In genomic region chr1:108708726-108709660, GRCh38 we compare ENCODE assay signal across 9 cellular contexts. TPM values are rescaled to one million over a fixed set of nuclear protein-coding genes. Genes with fewer than 3 reads are reported as not detected.
A peak's percentile ranks its signal among the peaks of the same experiment; 100 is the strongest.
DNase-seq lines count a peak whose midpoint lies in the region; ATAC-seq, FAIRE-seq and TF ChIP-seq lines count a peak whose summit lies in the region.
"Had no signal": no experiment of that assay in that cellular context is flagged by ENCODE, and none has a peak within 500 bp of the region (broad histone marks: within the 10 kb centered on the region; RNA-seq: fewer than 3 reads in every experiment).

No MANE protein-coding gene starts in this region.

- peak; percentile 65 to 70 (median 67) for DNase-seq in CD4-positive, alpha-beta memory T cell
- DNase-seq in HL-60 (ENCODE audit: low read depth in 1 of 2, low spot score in 1 of 2): peak in 1 of 2 experiments; percentile 45
- DNase-seq in activated CD8-positive, alpha-beta memory T cell treated with anti-CD3 and anti-CD28 coated beads for 24 hours: peak; percentile 76
- DNase-seq in iPS-NIHi7 (ENCODE audit: extremely low spot score): peak; percentile 52
- DNase-seq in urothelium cell line (ENCODE audit: low spot score): no peak
- DNase-seq in OCI-M2 (lab: John Stamatoyannopoulos, UW; ENCODE audit: unreplicated experiment): no peak
- no peak for DNase-seq in gastrocnemius medialis

- peak overlapping the region in 1 of 8 donors; percentile 7 for H3K4me3 Mint-ChIP-seq in CD4-positive, alpha-beta memory T cell

- FAIRE-seq in urothelium cell line (lab: Jason Lieb, UNC): peak; percentile 42

- TF ChIP-seq CTCF in HL-60 (IDR thresholded peaks at IDR 0.05; ENCODE audit: insufficient read depth, low read length) (peak; percentile 5), gastrocnemius medialis (IDR thresholded peaks at IDR 0.05 in 4 of 5, conservative IDR thresholded peaks at IDR 0.05 in 1 of 5) (peak in 1 of 5 experiments; percentile 12)

- no peaks in the 10 kb centered on the region for H3K36me3 ChIP-seq in CD4-positive, alpha-beta memory T cell (ENCODE audit: insufficient read depth, low read length)
- no peaks in the 10 kb centered on the region for H3K36me3 ChIP-seq in gastrocnemius medialis

- in situ Hi-C loops in gastrocnemius medialis (cut with MboI; ENCODE audit: low sequenced_read_pairs in 4 of 4): no loop called here

- POLR2A ChIA-PET in CD4-positive, alpha-beta memory T cell (lab: Charles Lee; ENCODE audit: partially characterized antibody): interaction anchor here (0.9 to 9.9 kb wide), 7 partner anchors 9 to 149 kb away, joined by 3 to 283 read pairs (median 8); partner anchors contain the start of genes EEIG2, HENMT1 and PRPF38B

- no peak overlapping the region for H3K27ac ChIP-seq in CD4-positive, alpha-beta memory T cell (ENCODE audit: low read depth, low read length)
- H3K27ac ChIP-seq in HL-60 (replicated peaks) (no peak overlapping the region), gastrocnemius medialis (no peak overlapping the region)
- H3K27ac ChIP-seq: body of pancreas had no signal

- CTCF ChIA-PET in CD4-positive, alpha-beta memory T cell (lab: Charles Lee; ENCODE audit: partially characterized antibody): interaction anchor here (0.7 to 5.7 kb wide), 10 partner anchors 12 to 199 kb away, joined by 3 to 94 read pairs (median 4); partner anchors contain the start of genes EEIG2, HENMT1 and PRPF38B

- intact Hi-C loops in CD4-positive, alpha-beta memory T cell (cut with micrococcal nuclease): loop anchor here (1.0 to 2.0 kb wide), 3 partner anchors 17 to 197 kb away; partner anchors contain the start of genes EEIG2 and PRPF38B
- intact Hi-C loops in gastrocnemius medialis (cut with DNase I; ENCODE audit: low total_unique reads): no loop called here

- no peaks in the 10 kb centered on the region for H3K9me3 Mint-ChIP-seq in CD4-positive, alpha-beta memory T cell

- TF ChIP-seq POLR2A in gastrocnemius medialis (IDR thresholded peaks at IDR 0.05): no peak

- ATAC-seq in gastrocnemius medialis (no peak), GM19328 (IDR thresholded peaks at IDR 0.05; ENCODE audit: unreplicated experiment) (no peak)
- ATAC-seq: body of pancreas had no signal

- H3K27me3 Mint-ChIP-seq in CD4-positive, alpha-beta memory T cell: no peaks in the 10 kb centered on the region

- H3K9me3 ChIP-seq in CD4-positive, alpha-beta memory T cell (ENCODE audit: control insufficient read depth in 1 of 2, low read length in 2 of 2): no peaks in the 10 kb centered on the region
- H3K9me3 ChIP-seq in gastrocnemius medialis: no peaks in the 10 kb centered on the region
- H3K9me3 ChIP-seq: body of pancreas had no signal

- peaks cover 18 to 45% (median 35%) of the 10 kb centered on the region in 4 donors for H3K4me1 Mint-ChIP-seq in CD4-positive, alpha-beta memory T cell

- H3K4me3 ChIP-seq in CD4-positive, alpha-beta memory T cell (ENCODE audit: low read length in 2 of 2): no peak overlapping the region
- H3K4me3 ChIP-seq in HL-60 (replicated peaks; ENCODE audit: insufficient read depth, low read length): no peak overlapping the region
- H3K4me3 ChIP-seq in gastrocnemius medialis: no peak overlapping the region
- H3K4me3 ChIP-seq: body of pancreas had no signal

- no peaks in the 10 kb centered on the region for H3K27me3 ChIP-seq in CD4-positive, alpha-beta memory T cell (ENCODE audit: insufficient read depth, low read length)
- H3K27me3 ChIP-seq in HL-60 (ENCODE audit: insufficient read depth, poor library complexity, severe bottlenecking) (no peaks in the 10 kb centered on the region), gastrocnemius medialis (peaks cover 0 to 3% (median 0%) of the 10 kb centered on the region in 3 donors)
- H3K27me3 ChIP-seq: body of pancreas had no signal

- no peaks in the 10 kb centered on the region for H3K36me3 Mint-ChIP-seq in CD4-positive, alpha-beta memory T cell

- peak overlapping the region in 6 of 7 donors; percentile 32 to 63 (median 61) for H3K27ac Mint-ChIP-seq in CD4-positive, alpha-beta memory T cell

- peaks cover 35% of the 10 kb centered on the region for H3K4me1 ChIP-seq in CD4-positive, alpha-beta memory T cell (ENCODE audit: insufficient read depth, low read length)
- no peaks in the 10 kb centered on the region for H3K4me1 ChIP-seq in gastrocnemius medialis
- H3K4me1 ChIP-seq: body of pancreas had no signal

RNA-seq across cellular contexts. Expression of gene FNDC7, which starts 3.7 kb away (rescaled TPM):
- total RNA-seq in CD4-positive, alpha-beta memory T cell: under 1 TPM; 0.17 TPM
- under 1 TPM in 1 of 2 donors, not detected in 1; 0.10 TPM for polyA plus RNA-seq in CD4-positive, alpha-beta memory T cell
- under 1 TPM in 1 of 4 donors, not detected in 3; 0.07 TPM for total RNA-seq in gastrocnemius medialis
- total RNA-seq: body of pancreas had no signal

RNA-seq across cellular contexts. Expression of gene PRPF38B, which starts 16.9 kb away (rescaled TPM):
- total RNA-seq in CD4-positive, alpha-beta memory T cell: 100 to 1,000 TPM; 124 to 126 TPM
- 10 to 100 TPM; 11.9 to 35.8 TPM for polyA plus RNA-seq in CD4-positive, alpha-beta memory T cell
- 10 to 100 TPM; 13.8 to 17.1 (median 15.7) TPM for total RNA-seq in gastrocnemius medialis

RNA-seq across cellular contexts. Expression of gene STXBP3, which starts 37.5 kb away (rescaled TPM):
- total RNA-seq in CD4-positive, alpha-beta memory T cell: 10 to 100 TPM; 90.9 to 92.5 TPM
- 10 to 100 TPM; 69.0 to 74.1 TPM for polyA plus RNA-seq in CD4-positive, alpha-beta memory T cell
- 10 to 100 TPM; 18.4 to 39.4 (median 24.3) TPM for total RNA-seq in gastrocnemius medialis

RNA-seq across cellular contexts. Expression of gene HENMT1, which starts 48.1 kb away (rescaled TPM):
- 10 to 100 TPM; 19.1 to 19.3 TPM for total RNA-seq in CD4-positive, alpha-beta memory T cell
- polyA plus RNA-seq in CD4-positive, alpha-beta memory T cell: 10 to 100 TPM; 33.4 to 33.9 TPM
- 1 to 10 TPM in 3 of 4 donors, under 1 TPM in 1; 0.51 to 3.5 (median 1.8) TPM for total RNA-seq in gastrocnemius medialis

Comparison
In these comparisons a context has a peak if more than half of its experiments do, and no peak if none do; other contexts are left out.
1. DNase-seq: peak in CD4-positive, alpha-beta memory T cell (5 of 5), activated CD8-positive, alpha-beta memory T cell treated with anti-CD3 and anti-CD28 coated beads for 24 hours (single experiment) and iPS-NIHi7 (single experiment); none in urothelium cell line (single experiment), OCI-M2 (single experiment) and gastrocnemius medialis (0 of 2).
2. RNA of gene PRPF38B, which starts 16.9 kb away (total RNA-seq): 124 to 126 TPM in CD4-positive, alpha-beta memory T cell; 13.8 to 17.1 TPM in gastrocnemius medialis; every median in the first group is over 4 times any median in the second.